Comparison of ENCODE assay signal across 1 cellular context in the genomic region with DNA sequence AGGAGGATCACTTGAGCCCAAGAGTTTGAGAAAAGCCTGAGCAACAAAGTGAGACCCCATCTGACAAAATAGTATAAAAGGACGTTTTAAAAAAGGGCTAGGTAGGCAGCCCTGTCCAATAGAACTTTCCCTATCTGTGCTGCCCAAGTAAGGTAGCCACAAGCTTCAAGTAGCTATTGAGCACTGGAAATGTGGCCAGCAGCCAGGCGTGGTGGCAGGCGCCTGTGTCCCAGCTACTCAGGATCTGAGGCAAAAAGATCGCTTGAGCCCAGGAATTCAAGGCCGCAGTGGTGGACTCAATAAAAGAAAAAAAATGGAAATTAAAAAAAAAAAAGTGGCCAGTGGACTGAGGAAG.
TF ChIP-seq lines count a peak whose summit lies in the region.

No MANE protein-coding gene starts in this region.

TF ChIP-seq in GM12878, 131 proteins besides CTCF, POLR2A, EP300 and RAD21:
- TF ChIP-seq JUND (IDR thresholded peaks at IDR 0.05; ENCODE audit: low read depth, low read length) = no peak
- TF ChIP-seq MEF2B (IDR thresholded peaks at IDR 0.05; ENCODE audit: partially characterized antibody, poor library complexity, severe bottlenecking) = no peak
- TF ChIP-seq, protein P1, sequence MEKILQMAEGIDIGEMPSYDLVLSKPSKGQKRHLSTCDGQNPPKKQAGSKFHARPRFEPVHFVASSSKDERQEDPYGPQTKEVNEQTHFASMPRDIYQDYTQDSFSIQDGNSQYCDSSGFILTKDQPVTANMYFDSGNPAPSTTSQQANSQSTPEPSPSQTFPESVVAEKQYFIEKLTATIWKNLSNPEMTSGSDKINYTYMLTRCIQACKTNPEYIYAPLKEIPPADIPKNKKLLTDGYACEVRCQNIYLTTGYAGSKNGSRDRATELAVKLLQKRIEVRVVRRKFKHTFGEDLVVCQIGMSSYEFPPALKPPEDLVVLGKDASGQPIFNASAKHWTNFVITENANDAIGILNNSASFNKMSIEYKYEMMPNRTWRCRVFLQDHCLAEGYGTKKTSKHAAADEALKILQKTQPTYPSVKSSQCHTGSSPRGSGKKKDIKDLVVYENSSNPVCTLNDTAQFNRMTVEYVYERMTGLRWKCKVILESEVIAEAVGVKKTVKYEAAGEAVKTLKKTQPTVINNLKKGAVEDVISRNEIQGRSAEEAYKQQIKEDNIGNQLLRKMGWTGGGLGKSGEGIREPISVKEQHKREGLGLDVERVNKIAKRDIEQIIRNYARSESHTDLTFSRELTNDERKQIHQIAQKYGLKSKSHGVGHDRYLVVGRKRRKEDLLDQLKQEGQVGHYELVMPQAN (conservative IDR thresholded peaks at IDR 0.05) = no peak
- TF ChIP-seq PAX5 (IDR thresholded peaks at IDR 0.05; ENCODE audit: borderline replicate concordance, low read depth, low read length) = no peak
- TF ChIP-seq GABPA (IDR thresholded peaks at IDR 0.05; ENCODE audit: low read depth) = no peak
- TF ChIP-seq, protein P2, sequence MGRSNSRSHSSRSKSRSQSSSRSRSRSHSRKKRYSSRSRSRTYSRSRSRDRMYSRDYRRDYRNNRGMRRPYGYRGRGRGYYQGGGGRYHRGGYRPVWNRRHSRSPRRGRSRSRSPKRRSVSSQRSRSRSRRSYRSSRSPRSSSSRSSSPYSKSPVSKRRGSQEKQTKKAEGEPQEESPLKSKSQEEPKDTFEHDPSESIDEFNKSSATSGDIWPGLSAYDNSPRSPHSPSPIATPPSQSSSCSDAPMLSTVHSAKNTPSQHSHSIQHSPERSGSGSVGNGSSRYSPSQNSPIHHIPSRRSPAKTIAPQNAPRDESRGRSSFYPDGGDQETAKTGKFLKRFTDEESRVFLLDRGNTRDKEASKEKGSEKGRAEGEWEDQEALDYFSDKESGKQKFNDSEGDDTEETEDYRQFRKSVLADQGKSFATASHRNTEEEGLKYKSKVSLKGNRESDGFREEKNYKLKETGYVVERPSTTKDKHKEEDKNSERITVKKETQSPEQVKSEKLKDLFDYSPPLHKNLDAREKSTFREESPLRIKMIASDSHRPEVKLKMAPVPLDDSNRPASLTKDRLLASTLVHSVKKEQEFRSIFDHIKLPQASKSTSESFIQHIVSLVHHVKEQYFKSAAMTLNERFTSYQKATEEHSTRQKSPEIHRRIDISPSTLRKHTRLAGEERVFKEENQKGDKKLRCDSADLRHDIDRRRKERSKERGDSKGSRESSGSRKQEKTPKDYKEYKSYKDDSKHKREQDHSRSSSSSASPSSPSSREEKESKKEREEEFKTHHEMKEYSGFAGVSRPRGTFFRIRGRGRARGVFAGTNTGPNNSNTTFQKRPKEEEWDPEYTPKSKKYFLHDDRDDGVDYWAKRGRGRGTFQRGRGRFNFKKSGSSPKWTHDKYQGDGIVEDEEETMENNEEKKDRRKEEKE (IDR thresholded peaks at IDR 0.05) = no peak
- TF ChIP-seq IKZF2 (IDR thresholded peaks at IDR 0.05) = no peak
- no peak for TF ChIP-seq CBFB (IDR thresholded peaks at IDR 0.05; ENCODE audit: low read depth)
- TF ChIP-seq, protein P3, sequence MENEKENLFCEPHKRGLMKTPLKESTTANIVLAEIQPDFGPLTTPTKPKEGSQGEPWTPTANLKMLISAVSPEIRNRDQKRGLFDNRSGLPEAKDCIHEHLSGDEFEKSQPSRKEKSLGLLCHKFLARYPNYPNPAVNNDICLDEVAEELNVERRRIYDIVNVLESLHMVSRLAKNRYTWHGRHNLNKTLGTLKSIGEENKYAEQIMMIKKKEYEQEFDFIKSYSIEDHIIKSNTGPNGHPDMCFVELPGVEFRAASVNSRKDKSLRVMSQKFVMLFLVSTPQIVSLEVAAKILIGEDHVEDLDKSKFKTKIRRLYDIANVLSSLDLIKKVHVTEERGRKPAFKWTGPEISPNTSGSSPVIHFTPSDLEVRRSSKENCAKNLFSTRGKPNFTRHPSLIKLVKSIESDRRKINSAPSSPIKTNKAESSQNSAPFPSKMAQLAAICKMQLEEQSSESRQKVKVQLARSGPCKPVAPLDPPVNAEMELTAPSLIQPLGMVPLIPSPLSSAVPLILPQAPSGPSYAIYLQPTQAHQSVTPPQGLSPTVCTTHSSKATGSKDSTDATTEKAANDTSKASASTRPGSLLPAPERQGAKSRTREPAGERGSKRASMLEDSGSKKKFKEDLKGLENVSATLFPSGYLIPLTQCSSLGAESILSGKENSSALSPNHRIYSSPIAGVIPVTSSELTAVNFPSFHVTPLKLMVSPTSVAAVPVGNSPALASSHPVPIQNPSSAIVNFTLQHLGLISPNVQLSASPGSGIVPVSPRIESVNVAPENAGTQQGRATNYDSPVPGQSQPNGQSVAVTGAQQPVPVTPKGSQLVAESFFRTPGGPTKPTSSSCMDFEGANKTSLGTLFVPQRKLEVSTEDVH (IDR thresholded peaks at IDR 0.05; ENCODE audit: low read depth, partially characterized antibody) = no peak
- TF ChIP-seq, protein P4, sequence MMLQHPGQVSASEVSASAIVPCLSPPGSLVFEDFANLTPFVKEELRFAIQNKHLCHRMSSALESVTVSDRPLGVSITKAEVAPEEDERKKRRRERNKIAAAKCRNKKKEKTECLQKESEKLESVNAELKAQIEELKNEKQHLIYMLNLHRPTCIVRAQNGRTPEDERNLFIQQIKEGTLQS (IDR thresholded peaks at IDR 0.05; ENCODE audit: borderline replicate concordance, extremely low read depth, low read depth, low read length) = no peak
TF ChIP-seq in GM12878: peak in this region for 0.
